Comparison of ENCODE assay signal across 8 cellular contexts in the genomic region with DNA sequence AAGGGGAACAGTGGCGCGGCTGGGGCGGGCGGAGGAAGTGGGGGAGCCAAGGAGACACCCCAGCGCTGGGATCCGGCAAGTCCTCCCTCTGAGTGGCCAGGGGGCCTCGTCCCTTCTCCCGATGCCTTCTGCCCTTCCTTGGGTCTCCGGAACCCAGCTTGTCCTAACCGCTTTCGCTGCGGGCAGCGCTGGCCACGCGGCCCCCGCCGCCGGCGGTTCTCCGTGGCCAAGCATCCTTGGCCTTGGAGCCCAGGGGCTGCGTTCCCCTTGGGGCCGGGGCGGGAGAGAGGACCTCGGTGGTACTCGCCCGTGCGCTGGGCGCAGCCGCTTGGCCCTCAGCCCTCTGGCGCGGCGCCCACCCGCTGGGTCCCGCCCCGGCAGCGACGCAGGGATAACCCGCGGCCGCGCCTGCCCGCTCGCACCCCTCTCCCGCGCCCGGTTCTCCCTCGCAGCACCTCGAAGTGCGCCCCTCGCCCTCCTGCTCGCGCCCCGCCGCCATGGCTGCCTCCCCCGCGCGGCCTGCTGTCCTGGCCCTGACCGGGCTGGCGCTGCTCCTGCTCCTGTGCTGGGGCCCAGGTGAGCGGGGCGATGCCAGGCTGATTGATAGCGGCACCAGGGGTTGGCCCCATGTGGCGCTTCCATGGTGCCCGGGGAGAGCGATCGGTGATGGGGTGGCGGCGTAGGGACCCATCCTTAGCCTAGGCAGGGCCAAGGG.
DNase-seq lines count a peak whose midpoint lies in the region; ATAC-seq and TF ChIP-seq lines count a peak whose summit lies in the region.

No MANE protein-coding gene starts in this region.

- H3K4me1 ChIP-seq in GM23338 (ENCODE audit: insufficient read depth): peaks cover 16% of the 10 kb centered on the region
- H3K4me1 ChIP-seq in hepatocyte (ENCODE audit: insufficient read depth): no peaks in the 10 kb centered on the region
- no peaks in the 10 kb centered on the region for H3K4me1 ChIP-seq in prostate gland (replicated peaks)

- H2AFZ ChIP-seq in GM23338 (peak overlapping the region; percentile 86), hepatocyte (peak overlapping the region; percentile 49)

- DNase-seq in GM23338 (ENCODE audit: low spot score) (peak; percentile 47), hepatocyte (ENCODE audit: low spot score) (peak; percentile 22), prostate gland (ENCODE audit: low spot score) (no peak), NCI-H345 treated with DMSO at 0.1 percent for 48 hours (lab: John Stamatoyannopoulos, UW; ENCODE audit: unreplicated experiment) (no peak), NCI-H1436 treated with DMSO at 0.1 percent for 48 hours (lab: John Stamatoyannopoulos, UW) (no peak), GDM1 (lab: John Stamatoyannopoulos, UW) (no peak)
- peak; percentile 44 for DNase-seq in activated naive CD4-positive, alpha-beta T cell treated with anti-CD3 and anti-CD28 coated beads, Interleukin-2, amount 50 U/mL, for 16 hours

- H3K9me3 ChIP-seq in hepatocyte (ENCODE audit: low read depth) (no peaks in the 10 kb centered on the region), prostate gland (no peaks in the 10 kb centered on the region)

- H3K4me2 ChIP-seq in GM23338: peak overlapping the region; percentile 97
- peak overlapping the region; percentile 75 for H3K4me2 ChIP-seq in hepatocyte

- H3K36me3 Mint-ChIP-seq in GM23338 (ENCODE audit: low read depth): no peaks in the 10 kb centered on the region

- peaks cover 28% of the 10 kb centered on the region for H3K27me3 Mint-ChIP-seq in GM23338 (ENCODE audit: insufficient read depth, low read depth, poor library complexity)

- H3K27ac ChIP-seq in GM23338 (ENCODE audit: low read depth) (no peak overlapping the region), hepatocyte (no peak overlapping the region), prostate gland (peak overlapping the region in 1 of 2 donors; percentile 4)

- no peaks in the 10 kb centered on the region for H4K20me1 ChIP-seq in GM23338 (replicated peaks; ENCODE audit: insufficient read depth)
- no peaks in the 10 kb centered on the region for H4K20me1 ChIP-seq in hepatocyte (ENCODE audit: insufficient read depth, poor library complexity, severe bottlenecking)

- TF ChIP-seq CTCF in GM23338 (conservative IDR thresholded peaks at IDR 0.05; ENCODE audit: low read depth in 2 of 2): no peak
- TF ChIP-seq CTCF in hepatocyte (IDR thresholded peaks at IDR 0.05; ENCODE audit: poor library complexity): no peak
- TF ChIP-seq CTCF in prostate gland (IDR thresholded peaks at IDR 0.05): no peak

- no peaks in the 10 kb centered on the region for H3K9me3 Mint-ChIP-seq in GM23338

- no peak for TF ChIP-seq POLR2A in prostate gland (IDR thresholded peaks at IDR 0.05)

- peak overlapping the region; percentile 83 for H3K4me3 ChIP-seq in GM23338
- no peak overlapping the region for H3K4me3 ChIP-seq in hepatocyte
- peak overlapping the region; percentile 26 to 32 for H3K4me3 ChIP-seq in prostate gland

- ATAC-seq in GM23338 (peak; percentile 69), GM18502 (IDR thresholded peaks at IDR 0.05; ENCODE audit: poor library complexity, unreplicated experiment) (no peak)

- H3K27ac Mint-ChIP-seq in GM23338: no peak overlapping the region

- H3K4me3 Mint-ChIP-seq in GM23338: peak overlapping the region; percentile 85

- H3K79me2 ChIP-seq in GM23338 (replicated peaks; ENCODE audit: insufficient read depth): no peaks in the 10 kb centered on the region
- no peaks in the 10 kb centered on the region for H3K79me2 ChIP-seq in hepatocyte

- H3F3A ChIP-seq in GM23338 (replicated peaks; ENCODE audit: low read depth): 0 out of 2 replicates have a peak, but pooled peaks cover 3% of the 10 kb centered on the region

- H3K36me3 ChIP-seq in GM23338 (ENCODE audit: insufficient read depth): no peaks in the 10 kb centered on the region
- H3K36me3 ChIP-seq in hepatocyte (replicated peaks; ENCODE audit: insufficient read depth, low read depth): no peaks in the 10 kb centered on the region
- no peaks in the 10 kb centered on the region for H3K36me3 ChIP-seq in prostate gland

- 55% methylated on average over 20 of the region's 68 CpGs for WGBS in hepatocyte (ENCODE audit: low lambda C conversion rate, missing lambda C conversion rate)
- 14% methylated on average over 41 of the region's 68 CpGs for WGBS in prostate gland

- no peaks in the 10 kb centered on the region for H3K9me2 ChIP-seq in GM23338 (ENCODE audit: insufficient read depth)
- H3K9me2 ChIP-seq in hepatocyte (replicated peaks; ENCODE audit: insufficient read depth): no peaks in the 10 kb centered on the region

- intact Hi-C loops in prostate gland (cut with DNase I): loop anchor here (5.0 kb wide), 1 partner anchor 33 kb away; no protein-coding TSS in a partner anchor

- H3K27me3 ChIP-seq in GM23338 (ENCODE audit: insufficient read depth) (peaks cover 31% of the 10 kb centered on the region), hepatocyte (peaks cover 11% of the 10 kb centered on the region), prostate gland (replicated peaks; ENCODE audit: insufficient read depth) (peaks cover 2% of the 10 kb centered on the region)

- H3K4me1 Mint-ChIP-seq in GM23338: peaks cover 19% of the 10 kb centered on the region

TF ChIP-seq in GM23338, 12 proteins besides CTCF, POLR2A, EP300 and RAD21:
- TF ChIP-seq POLR2AphosphoS5 (IDR thresholded peaks at IDR 0.05; ENCODE audit: low read depth): peak; percentile 14; the same call in 1 of the 2 replicates
- TF ChIP-seq CREB1 (CRISPR knock-in tag; IDR thresholded peaks at IDR 0.05; ENCODE audit: low read depth): no peak

Comparison
In these comparisons a context has a peak if more than half of its experiments do, and no peak if none do; other contexts are left out.
1. DNase-seq: peak in GM23338 (single experiment), activated naive CD4-positive, alpha-beta T cell treated with anti-CD3 and anti-CD28 coated beads, Interleukin-2, amount 50 U/mL, for 16 hours (single experiment) and hepatocyte (single experiment); none in prostate gland (single experiment), NCI-H345 treated with DMSO at 0.1 percent for 48 hours (single experiment), NCI-H1436 treated with DMSO at 0.1 percent for 48 hours (single experiment) and GDM1 (single experiment).